1 cellular context compared by ENCODE assay signal in the genomic region with DNA sequence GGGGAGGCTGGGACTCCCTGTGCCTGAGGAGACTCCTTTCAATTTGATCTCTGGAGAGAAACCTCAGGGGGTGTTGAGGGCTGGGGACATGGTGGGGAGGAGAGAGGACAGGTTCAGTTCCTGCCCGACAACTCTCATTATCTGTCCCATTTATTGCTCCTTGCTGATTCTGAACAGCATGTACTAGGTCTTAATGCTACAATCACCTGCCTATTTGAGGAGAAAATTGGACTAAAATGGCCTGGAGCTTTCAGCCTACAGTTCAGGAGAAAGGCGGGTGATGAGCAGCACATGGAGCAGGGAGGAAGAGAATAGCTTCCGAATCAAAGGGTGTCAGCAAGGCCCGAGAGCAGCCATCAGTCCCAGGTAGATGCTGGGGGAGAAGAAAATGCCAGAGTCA.
TF ChIP-seq lines count a peak whose summit lies in the region.

No MANE protein-coding gene starts in this region.

TF ChIP-seq in neural cell, 6 proteins besides CTCF, POLR2A, EP300 and RAD21:
- TF ChIP-seq, protein P1, sequence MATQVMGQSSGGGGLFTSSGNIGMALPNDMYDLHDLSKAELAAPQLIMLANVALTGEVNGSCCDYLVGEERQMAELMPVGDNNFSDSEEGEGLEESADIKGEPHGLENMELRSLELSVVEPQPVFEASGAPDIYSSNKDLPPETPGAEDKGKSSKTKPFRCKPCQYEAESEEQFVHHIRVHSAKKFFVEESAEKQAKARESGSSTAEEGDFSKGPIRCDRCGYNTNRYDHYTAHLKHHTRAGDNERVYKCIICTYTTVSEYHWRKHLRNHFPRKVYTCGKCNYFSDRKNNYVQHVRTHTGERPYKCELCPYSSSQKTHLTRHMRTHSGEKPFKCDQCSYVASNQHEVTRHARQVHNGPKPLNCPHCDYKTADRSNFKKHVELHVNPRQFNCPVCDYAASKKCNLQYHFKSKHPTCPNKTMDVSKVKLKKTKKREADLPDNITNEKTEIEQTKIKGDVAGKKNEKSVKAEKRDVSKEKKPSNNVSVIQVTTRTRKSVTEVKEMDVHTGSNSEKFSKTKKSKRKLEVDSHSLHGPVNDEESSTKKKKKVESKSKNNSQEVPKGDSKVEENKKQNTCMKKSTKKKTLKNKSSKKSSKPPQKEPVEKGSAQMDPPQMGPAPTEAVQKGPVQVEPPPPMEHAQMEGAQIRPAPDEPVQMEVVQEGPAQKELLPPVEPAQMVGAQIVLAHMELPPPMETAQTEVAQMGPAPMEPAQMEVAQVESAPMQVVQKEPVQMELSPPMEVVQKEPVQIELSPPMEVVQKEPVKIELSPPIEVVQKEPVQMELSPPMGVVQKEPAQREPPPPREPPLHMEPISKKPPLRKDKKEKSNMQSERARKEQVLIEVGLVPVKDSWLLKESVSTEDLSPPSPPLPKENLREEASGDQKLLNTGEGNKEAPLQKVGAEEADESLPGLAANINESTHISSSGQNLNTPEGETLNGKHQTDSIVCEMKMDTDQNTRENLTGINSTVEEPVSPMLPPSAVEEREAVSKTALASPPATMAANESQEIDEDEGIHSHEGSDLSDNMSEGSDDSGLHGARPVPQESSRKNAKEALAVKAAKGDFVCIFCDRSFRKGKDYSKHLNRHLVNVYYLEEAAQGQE (IDR thresholded peaks at IDR 0.05; ENCODE audit: borderline replicate concordance) = peak; percentile 42
- peak; percentile 73 for TF ChIP-seq POLR2AphosphoS5 (IDR thresholded peaks at IDR 0.05)
- no peak for TF ChIP-seq TAF1 (IDR thresholded peaks at IDR 0.05; ENCODE audit: low read depth)
- peak; percentile 34 for TF ChIP-seq MXI1 (conservative IDR thresholded peaks at IDR 0.05; ENCODE audit: poor library complexity, severe bottlenecking)
- TF ChIP-seq EZH2 (IDR thresholded peaks at IDR 0.05; ENCODE audit: borderline replicate concordance, insufficient read depth, low read length, poor library complexity, severe bottlenecking) = no peak
